ENCODE assay signal across 9 cellular contexts in genomic region chr19:17556995-17557394, GRCh38. TPM values are rescaled to one million over a fixed set of nuclear protein-coding genes. Genes with fewer than 3 reads are reported as not detected.
A peak's percentile ranks its signal among the peaks of the same experiment; 100 is the strongest.
DNase-seq lines count a peak whose midpoint lies in the region; ATAC-seq and TF ChIP-seq lines count a peak whose summit lies in the region.
"Had no signal": no experiment of that assay in that cellular context is flagged by ENCODE, and none has a peak within 500 bp of the region (broad histone marks: within the 10 kb centered on the region; RNA-seq: fewer than 3 reads in every experiment).

No MANE protein-coding gene starts in this region.

- H3K36me3 Mint-ChIP-seq in activated CD8-positive, alpha-beta memory T cell treated with anti-CD3 and anti-CD28 coated beads, Interleukin-2, amount 10 ng/mL, durations not matched to agents 7 days and 5 days, result peaks cover 9% of the 10 kb centered on the region
- peaks cover 23% of the 10 kb centered on the region for H3K36me3 Mint-ChIP-seq in activated CD4-positive, alpha-beta memory T cell treated with anti-CD3 and anti-CD28 coated beads, Interleukin-2, amount 10 ng/mL, durations not matched to agents 7 days and 5 days (ENCODE audit: low read depth)

- peak overlapping the region; percentile 77 for H3K27ac Mint-ChIP-seq in activated CD8-positive, alpha-beta memory T cell treated with anti-CD3 and anti-CD28 coated beads, Interleukin-2, amount 10 ng/mL, durations not matched to agents 7 days and 5 days
- no peak overlapping the region for H3K27ac Mint-ChIP-seq in activated CD4-positive, alpha-beta memory T cell treated with anti-CD3 and anti-CD28 coated beads, Interleukin-2, amount 10 ng/mL, durations not matched to agents 7 days and 5 days

- no peak for TF ChIP-seq CTCF in foreskin fibroblast (IDR thresholded peaks at IDR 0.05; ENCODE audit: low read depth, low read length)

- no peaks in the 10 kb centered on the region for H3K27me3 Mint-ChIP-seq in activated CD8-positive, alpha-beta memory T cell treated with anti-CD3 and anti-CD28 coated beads, Interleukin-2, amount 10 ng/mL, durations not matched to agents 7 days and 5 days
- H3K27me3 Mint-ChIP-seq in activated CD4-positive, alpha-beta memory T cell treated with anti-CD3 and anti-CD28 coated beads, Interleukin-2, amount 10 ng/mL, durations not matched to agents 7 days and 5 days, result no peaks in the 10 kb centered on the region

- no peak for ATAC-seq in activated CD8-positive, alpha-beta memory T cell treated with anti-CD3 and anti-CD28 coated beads, Interleukin-2, amount 10 ng/mL, durations not matched to agents 7 days and 5 days
- no peak for ATAC-seq in HG02610 (IDR thresholded peaks at IDR 0.05; ENCODE audit: unreplicated experiment)

- H3K36me3 ChIP-seq in subcutaneous abdominal adipose tissue (ENCODE audit: control insufficient read depth in 5 of 5, insufficient read depth in 5 of 5, low read length in 5 of 5), result peaks cover 0 to 21% (median 16%) of the 10 kb centered on the region in 5 donors

- DNase-seq in activated CD8-positive, alpha-beta memory T cell treated with anti-CD3 and anti-CD28 coated beads, Interleukin-2, amount 10 ng/mL, durations not matched to agents 7 days and 5 days, result no peak
- no peak for DNase-seq in activated CD8-positive, alpha-beta memory T cell treated with anti-CD3 and anti-CD28 coated beads for 24 hours
- DNase-seq in activated CD4-positive, alpha-beta memory T cell treated with anti-CD3 and anti-CD28 coated beads, Interleukin-2, amount 10 ng/mL, durations not matched to agents 7 days and 5 days, result no peak
- DNase-seq in foreskin fibroblast, result no peak
- no peak for DNase-seq in midbrain (lab: John Stamatoyannopoulos, UW)
- DNase-seq in A172 (ENCODE audit: low spot score), result no peak
- DNase-seq: activated CD4-positive, alpha-beta T cell treated with anti-CD3 and anti-CD28 coated beads, Interleukin-2, amount 50 U/mL, for 1 hour had no signal

- H3K9me3 Mint-ChIP-seq in activated CD8-positive, alpha-beta memory T cell treated with anti-CD3 and anti-CD28 coated beads, Interleukin-2, amount 10 ng/mL, durations not matched to agents 7 days and 5 days (ENCODE audit: low read depth), result no peaks in the 10 kb centered on the region
- no peaks in the 10 kb centered on the region for H3K9me3 Mint-ChIP-seq in activated CD4-positive, alpha-beta memory T cell treated with anti-CD3 and anti-CD28 coated beads, Interleukin-2, amount 10 ng/mL, durations not matched to agents 7 days and 5 days

- POLR2A ChIA-PET in activated CD4-positive, alpha-beta memory T cell treated with anti-CD3 and anti-CD28 coated beads, Interleukin-2, amount 10 ng/mL, durations not matched to agents 7 days and 5 days (lab: Charles Lee), result interaction anchor here (0.6 to 2.7 kb wide), 5 partner anchors 46 to 352 kb away, joined by 3 to 11 read pairs (median 5); partner anchors contain the start of genes FCHO1 and PGLS

- no peaks in the 10 kb centered on the region for H3K9me3 ChIP-seq in subcutaneous abdominal adipose tissue (ENCODE audit: control insufficient read depth in 5 of 5, low read length in 5 of 5)

- H3K4me3 Mint-ChIP-seq in activated CD8-positive, alpha-beta memory T cell treated with anti-CD3 and anti-CD28 coated beads, Interleukin-2, amount 10 ng/mL, durations not matched to agents 7 days and 5 days, result peak overlapping the region; percentile 78
- H3K4me3 Mint-ChIP-seq in activated CD4-positive, alpha-beta memory T cell treated with anti-CD3 and anti-CD28 coated beads, Interleukin-2, amount 10 ng/mL, durations not matched to agents 7 days and 5 days, result peak overlapping the region; percentile 86

- peak overlapping the region; percentile 86 to 87 for H3K4me3 ChIP-seq in foreskin fibroblast (ENCODE audit: low read depth in 1 of 2, low read length in 2 of 2)
- H3K4me3 ChIP-seq in subcutaneous abdominal adipose tissue (ENCODE audit: low read depth in 1 of 5, low read length in 5 of 5), result peak overlapping the region in 3 of 5 donors; percentile 86 to 94 (median 92)

- H3K27me3 ChIP-seq in subcutaneous abdominal adipose tissue (ENCODE audit: control insufficient read depth in 5 of 5, insufficient read depth in 4 of 5, low read length in 5 of 5), result no peaks in the 10 kb centered on the region

- H3K4me1 Mint-ChIP-seq in activated CD8-positive, alpha-beta memory T cell treated with anti-CD3 and anti-CD28 coated beads, Interleukin-2, amount 10 ng/mL, durations not matched to agents 7 days and 5 days, result peaks cover 12% of the 10 kb centered on the region
- peaks cover 25% of the 10 kb centered on the region for H3K4me1 Mint-ChIP-seq in activated CD4-positive, alpha-beta memory T cell treated with anti-CD3 and anti-CD28 coated beads, Interleukin-2, amount 10 ng/mL, durations not matched to agents 7 days and 5 days

- peak overlapping the region in 1 of 5 donors; percentile 93 for H3K9ac ChIP-seq in subcutaneous abdominal adipose tissue (ENCODE audit: low read length in 5 of 5)

- H3K4me1 ChIP-seq in subcutaneous abdominal adipose tissue (ENCODE audit: control insufficient read depth in 5 of 5, insufficient read depth in 5 of 5, low read length in 5 of 5), result peaks cover 10 to 71% (median 51%) of the 10 kb centered on the region in 5 donors

- H3K27ac ChIP-seq in subcutaneous abdominal adipose tissue (ENCODE audit: low read depth, low read length), result no peak overlapping the region

- CTCF ChIA-PET in activated CD8-positive, alpha-beta memory T cell treated with anti-CD3 and anti-CD28 coated beads, Interleukin-2, amount 10 ng/mL, durations not matched to agents 7 days and 5 days (lab: Charles Lee), result interaction anchor here (0.6 to 2.9 kb wide), 7 partner anchors 17 to 376 kb away, joined by 3 to 16 read pairs (median 5); partner anchors contain the start of genes CCDC124 and PGLS
- CTCF ChIA-PET in activated CD4-positive, alpha-beta memory T cell treated with anti-CD3 and anti-CD28 coated beads, Interleukin-2, amount 10 ng/mL, durations not matched to agents 7 days and 5 days (lab: Charles Lee), result interaction anchor here (0.6 to 1.9 kb wide), 7 partner anchors 10 to 382 kb away, joined by 3 to 8 read pairs (median 3); partner anchors contain the start of gene RPL18A

RNA-seq across cellular contexts. Expression of gene COLGALT1, which starts 1.5 kb away (rescaled TPM):
- total RNA-seq in activated CD8-positive, alpha-beta memory T cell treated with anti-CD3 and anti-CD28 coated beads, Interleukin-2, amount 10 ng/mL, durations not matched to agents 7 days and 5 days, result 10 to 100 TPM; 52.2 to 65.2 TPM
- 10 to 100 TPM; 36.1 to 38.9 TPM for total RNA-seq in activated CD4-positive, alpha-beta memory T cell treated with anti-CD3 and anti-CD28 coated beads, Interleukin-2, amount 10 ng/mL, durations not matched to agents 7 days and 5 days
- 161 and 173 TPM in 2 replicates for total RNA-seq in A172 (2014; rRNA removed; shearing (Covaris generic))

RNA-seq across cellular contexts. Expression of gene PGLS, which starts 45.5 kb away (rescaled TPM):
- total RNA-seq in activated CD8-positive, alpha-beta memory T cell treated with anti-CD3 and anti-CD28 coated beads, Interleukin-2, amount 10 ng/mL, durations not matched to agents 7 days and 5 days, result 10 to 100 TPM; 59.3 to 65.4 TPM
- total RNA-seq in activated CD4-positive, alpha-beta memory T cell treated with anti-CD3 and anti-CD28 coated beads, Interleukin-2, amount 10 ng/mL, durations not matched to agents 7 days and 5 days, result 10 to 100 TPM; 65.0 to 65.9 TPM
- 67.3 and 71.1 TPM in 2 replicates for total RNA-seq in A172 (2014; rRNA removed; shearing (Covaris generic))
